In genomic region chr6:89146748-89147715, GRCh38 we compare ENCODE assay signal across 8 cellular contexts. TPM values are rescaled to one million over a fixed set of nuclear protein-coding genes. Genes with fewer than 3 reads are reported as not detected.
DNase-seq lines count a peak whose midpoint lies in the region; ATAC-seq, FAIRE-seq and TF ChIP-seq lines count a peak whose summit lies in the region.

No MANE protein-coding gene starts in this region.

- no peak for TF ChIP-seq POLR2A in GM12892 (IDR thresholded peaks at IDR 0.05; ENCODE audit: low read depth, low read length)

- no peak for TF ChIP-seq CTCF in AG10803 (conservative IDR thresholded peaks at IDR 0.05; ENCODE audit: low read length)

- H3K9ac ChIP-seq in mucosa of rectum (ENCODE audit: low read depth in 1 of 2, low read length in 2 of 2): peak overlapping the region; percentile 65 to 93

- H3K36me3 ChIP-seq in SJCRH30 (no peaks in the 10 kb centered on the region), ectodermal cell (ENCODE audit: control insufficient read depth, insufficient read depth, low read length) (no peaks in the 10 kb centered on the region), mucosa of rectum (ENCODE audit: control insufficient read depth in 2 of 2, insufficient read depth in 2 of 2, low read length in 2 of 2) (no peaks in the 10 kb centered on the region)

- peak; percentile 76 for FAIRE-seq in GM12892 (lab: Jason Lieb, UNC)

- WGBS in ectodermal cell, 2 experiments: 18 to 25% methylated on average over 19 to 24 of the region's 24 CpGs

- peak; percentile 24 for DNase-seq in AG10803 (ENCODE audit: low read depth)
- DNase-seq in GM12892 (ENCODE audit: insufficient read length): no peak
- peak; percentile 18 to 49 for DNase-seq in SJCRH30
- no peak for DNase-seq in midbrain (lab: John Stamatoyannopoulos, UW)

- H3K27ac ChIP-seq in SJCRH30: peak overlapping the region; percentile 69
- H3K27ac ChIP-seq in ectodermal cell (ENCODE audit: insufficient read depth, low read depth, low read length, poor library complexity, severe bottlenecking): no peak overlapping the region
- peak overlapping the region; percentile 84 for H3K27ac ChIP-seq in mucosa of rectum (ENCODE audit: low read depth in 2 of 2, low read length in 2 of 2)

- ATAC-seq in GM18907 (IDR thresholded peaks at IDR 0.05; ENCODE audit: unreplicated experiment) (no peak), GM21515 (IDR thresholded peaks at IDR 0.05; ENCODE audit: unreplicated experiment) (no peak)

- H3K9me3 ChIP-seq in SJCRH30 (replicated peaks) (no peaks in the 10 kb centered on the region), ectodermal cell (ENCODE audit: control insufficient read depth, low read length) (no peaks in the 10 kb centered on the region), mucosa of rectum (ENCODE audit: control insufficient read depth in 2 of 2, low read length in 2 of 2) (no peaks in the 10 kb centered on the region)

- H3K4me1 ChIP-seq in SJCRH30 (peaks cover 11% of the 10 kb centered on the region), ectodermal cell (ENCODE audit: control insufficient read depth, insufficient read depth, low read length) (no peaks in the 10 kb centered on the region), mucosa of rectum (ENCODE audit: control insufficient read depth in 2 of 2, insufficient read depth in 2 of 2, low read length in 2 of 2) (peaks cover 7 to 9% of the 10 kb centered on the region in 2 donors)

- H3K27me3 ChIP-seq in SJCRH30 (no peaks in the 10 kb centered on the region), ectodermal cell (ENCODE audit: control insufficient read depth, insufficient read depth, low read length, poor library complexity, severe bottlenecking) (peaks cover 40% of the 10 kb centered on the region), mucosa of rectum (ENCODE audit: control insufficient read depth in 2 of 2, insufficient read depth in 2 of 2, low read length in 2 of 2) (no peaks in the 10 kb centered on the region)

- H3K4me3 ChIP-seq in AG10803 (ENCODE audit: low read length) (peak overlapping the region; percentile 60), SJCRH30 (peak overlapping the region; percentile 84), ectodermal cell (ENCODE audit: insufficient read depth, low read depth, low read length) (peak overlapping the region; percentile 61), mucosa of rectum (ENCODE audit: low read length in 2 of 2) (peak overlapping the region; percentile 76 to 81)

RNA-seq across cellular contexts. Expression of gene PM20D2, which starts 1.2 kb away (rescaled TPM):
- 16.0 TPM for polyA plus RNA-seq in GM12892 (2012; ENCODE audit: missing spikeins)
- 51.9 and 57.8 TPM in 2 replicates for total RNA-seq in SJCRH30 (2014; rRNA removed; shearing (Covaris generic))
- 12.0 TPM for polyA plus RNA-seq in ectodermal cell (2013, experiment 1 of 4)
- polyA plus RNA-seq in ectodermal cell (2013, experiment 2 of 4): 9.9 TPM
- 8.8 TPM for polyA plus RNA-seq in ectodermal cell (2013, experiment 3 of 4)
- 10.4 TPM for polyA plus RNA-seq in ectodermal cell (2013, experiment 4 of 4)

RNA-seq across cellular contexts. Expression of gene SRSF12, which starts 29.2 kb away (rescaled TPM):
- polyA plus RNA-seq in GM12892 (2012; ENCODE audit: missing spikeins): 1.5 TPM
- total RNA-seq in SJCRH30 (2014; rRNA removed; shearing (Covaris generic)): 8.3 and 10.0 TPM in 2 replicates
- polyA plus RNA-seq in ectodermal cell (2013, experiment 1 of 4): 21.6 TPM
- polyA plus RNA-seq in ectodermal cell (2013, experiment 2 of 4): 23.0 TPM
- 21.4 TPM for polyA plus RNA-seq in ectodermal cell (2013, experiment 3 of 4)
- 21.0 TPM for polyA plus RNA-seq in ectodermal cell (2013, experiment 4 of 4)

Comparison
In these comparisons a context has a peak if more than half of its experiments do, and no peak if none do; other contexts are left out.
1. DNase-seq: peak in AG10803 (single experiment) and SJCRH30 (2 of 2); none in GM12892 (single experiment) and midbrain (single experiment).
2. Peak in every context shown above with its lines, with median percentiles within 50 percentile points of each other: H3K4me3 ChIP-seq.